In the genomic region with DNA sequence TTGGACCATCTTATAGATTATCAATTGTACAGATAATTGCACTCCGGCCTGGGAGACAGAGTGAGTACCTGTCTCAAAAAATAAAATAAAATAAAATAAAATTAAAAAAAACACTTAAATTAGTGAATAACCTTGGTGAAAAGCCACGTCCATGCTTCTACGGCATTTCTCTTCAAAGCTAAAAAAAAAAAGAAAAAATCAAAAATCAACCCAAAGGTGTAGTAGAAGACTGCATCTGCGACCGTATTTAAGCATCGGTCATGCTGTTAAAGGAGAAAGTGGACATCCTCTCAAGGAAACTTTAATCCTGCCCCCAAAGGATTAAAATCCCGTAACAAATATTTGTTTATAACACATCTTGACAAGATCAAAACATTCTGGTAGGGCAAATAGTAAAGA, we compare ENCODE assay signal across 8 cellular contexts. TPM values are rescaled to one million over a fixed set of nuclear protein-coding genes. Genes with fewer than 3 reads are reported as not detected.
DNase-seq lines count a peak whose midpoint lies in the region; ATAC-seq and TF ChIP-seq lines count a peak whose summit lies in the region.

No MANE protein-coding gene starts in this region.

- intact Hi-C loops in heart right ventricle (cut with DNase I), result loop anchor here in 4 of 10 donors (5.0 to 10.0 kb wide), 3 partner anchors 74 to 149 kb away; a partner anchor contains a TSS
- intact Hi-C loops in cardiac septum (cut with DNase I), result loop anchor here (5.0 to 10.0 kb wide), 2 partner anchors 149 to 333 kb away; a partner anchor contains a TSS
- intact Hi-C loops in uterus (cut with DNase I; ENCODE audit: low total_unique reads), result no loop called here

- no peak for TF ChIP-seq CTCF in heart right ventricle (IDR thresholded peaks at IDR 0.05)
- TF ChIP-seq CTCF in brain microvascular endothelial cell (IDR thresholded peaks at IDR 0.05; ENCODE audit: low read depth, low read length, missing control alignments), result no peak
- TF ChIP-seq CTCF in uterus (IDR thresholded peaks at IDR 0.05), result no peak

- 46 to 48% methylated on average over 7 of the region's 7 CpGs for WGBS in heart right ventricle, 2 donors
- WGBS in mesodermal cell (ENCODE audit: insufficient coverage in 2 of 2), 2 experiments, result no CpG with 5 or more reads among the region's 7 CpGs

- H3K36me3 ChIP-seq in heart right ventricle (peaks cover 0 to 15% (median 1%) of the 10 kb centered on the region in 9 donors), brain microvascular endothelial cell (replicated peaks) (no peaks in the 10 kb centered on the region), mesodermal cell (ENCODE audit: control insufficient read depth, insufficient read depth, low read length) (peaks cover 19% of the 10 kb centered on the region), uterus (no peaks in the 10 kb centered on the region)

- H3K4me1 ChIP-seq in heart right ventricle, result peaks cover 0 to 45% (median 33%) of the 10 kb centered on the region in 9 donors
- H3K4me1 ChIP-seq in mesodermal cell (ENCODE audit: control insufficient read depth, insufficient read depth, low read length, poor library complexity, severe bottlenecking), result peaks cover 16% of the 10 kb centered on the region
- H3K4me1 ChIP-seq in uterus, result no peaks in the 10 kb centered on the region

- H3K27ac ChIP-seq in heart right ventricle (peak overlapping the region; percentile 99 to 100 (median 99)), brain microvascular endothelial cell (peak overlapping the region; percentile 88), mesodermal cell (ENCODE audit: low read depth, low read length, severe bottlenecking) (peak overlapping the region; percentile 98), uterus (peak overlapping the region; percentile 99)

- no peak for TF ChIP-seq POLR2A in uterus (IDR thresholded peaks at IDR 0.05)

- H3K4me3 ChIP-seq in heart right ventricle (peak overlapping the region; percentile 49 to 96 (median 84)), brain microvascular endothelial cell (ENCODE audit: low read depth, low read length) (peak overlapping the region; percentile 67), mesodermal cell (ENCODE audit: extremely low read depth, insufficient read depth, low read length, poor library complexity, severe bottlenecking) (peak overlapping the region; percentile 80), uterus (peak overlapping the region; percentile 82 to 88)

- DNase-seq in heart right ventricle, result no peak
- DNase-seq in cardiac septum (ENCODE audit: low spot score), result no peak
- no peak for DNase-seq in brain microvascular endothelial cell
- DNase-seq in uterus, result no peak
- DNase-seq in DMS79 (lab: John Stamatoyannopoulos, UW), result no peak

- in situ Hi-C loops in brain microvascular endothelial cell (cut with HindIII; ENCODE audit: low pct_ligation_motif_present, low sequenced_read_pairs), result no loop called here

- no peak for ATAC-seq in heart right ventricle
- no peak for ATAC-seq in HG03095 (IDR thresholded peaks at IDR 0.05; ENCODE audit: unreplicated experiment)
- ATAC-seq in HG03520 (IDR thresholded peaks at IDR 0.05; ENCODE audit: unreplicated experiment), result no peak

- H3K9me3 ChIP-seq in heart right ventricle, result no peaks in the 10 kb centered on the region
- no peaks in the 10 kb centered on the region for H3K9me3 ChIP-seq in mesodermal cell (ENCODE audit: control insufficient read depth, low read length)
- no peaks in the 10 kb centered on the region for H3K9me3 ChIP-seq in uterus

- H3K27me3 ChIP-seq in heart right ventricle, result no peaks in the 10 kb centered on the region
- no peaks in the 10 kb centered on the region for H3K27me3 ChIP-seq in brain microvascular endothelial cell (replicated peaks)
- H3K27me3 ChIP-seq in uterus, result no peaks in the 10 kb centered on the region

RNA-seq across cellular contexts. Expression of a gene that starts 0.3 kb away (rescaled TPM):
- total RNA-seq in heart right ventricle (10 to 100 TPM in 6 of 10 donors, 1 to 10 TPM in 4; 7.7 to 13.7 (median 10.9) TPM), cardiac septum (8.6 TPM), uterus (10 to 100 TPM; 23.8 to 94.8 (median 38.7) TPM)
- 1 to 10 TPM; 5.4 to 6.6 TPM for polyA plus RNA-seq in heart right ventricle
- polyA plus RNA-seq in mesodermal cell (2013, experiment 1 of 2), result 39.0 TPM
- 38.2 TPM for polyA plus RNA-seq in mesodermal cell (2013, experiment 2 of 2)
